ENCODE assay signal across 26 cellular contexts in genomic region chr11:113947989-113948388, GRCh38. TPM values are rescaled to one million over a fixed set of nuclear protein-coding genes. Genes with fewer than 3 reads are reported as not detected.
"Had no signal": no experiment of that assay in that cellular context is flagged by ENCODE, and none has a peak within 500 bp of the region (broad histone marks: within the 10 kb centered on the region; RNA-seq: fewer than 3 reads in every experiment).

No MANE protein-coding gene starts in this region.

- H2AFZ ChIP-seq: hepatocyte had no signal

- H3K27ac ChIP-seq: ascending aorta, brain microvascular endothelial cell, foreskin keratinocyte, hepatocyte, left lung, pancreas, stomach, transverse colon, uterus had no signal

- H3K27ac Mint-ChIP-seq: activated CD4-positive, alpha-beta memory T cell treated with anti-CD3 and anti-CD28 coated beads, Interleukin-2, amount 10 ng/mL, durations not matched to agents 7 days and 5 days; activated CD4-positive, alpha-beta T cell treated with anti-CD3 and anti-CD28 coated beads, Interleukin-2, amount 10 ng/mL, durations not matched to agents 24 days and 14 days; immature natural killer cell; natural killer cell treated with Interleukin-12 subunit alpha and Interleukin-12 subunit beta and Interleukin-15 and Interleukin-18, amount 100 ng/mL, for 72 hours; T-helper 1 cell treated with Interleukin-12 subunit alpha and Interleukin-12 subunit beta and Interleukin-4 antibody, amounts not matched to agents 30 μg/mL and 1 μg/mL, for 36 hours had no signal

- DNase-seq: activated CD4-positive, alpha-beta memory T cell treated with anti-CD3 and anti-CD28 coated beads, Interleukin-2, amount 10 ng/mL, durations not matched to agents 7 days and 5 days; activated CD4-positive, alpha-beta T cell treated with anti-CD3 and anti-CD28 coated beads, Interleukin-2, amount 10 ng/mL, durations not matched to agents 24 days and 14 days; activated gamma-delta T cell; brain microvascular endothelial cell; effector memory CD4-positive, alpha-beta T cell; foreskin keratinocyte; immature natural killer cell; left lung; midbrain; pancreas; right cardiac atrium; stimulated activated CD4-positive, alpha-beta T cell treated with anti-CD3 and anti-CD28 coated beads, Interleukin-4, amount 100 ng/mL, for 24 hours; stomach; T1000; transverse colon; uterus had no signal

- H3K4me3 Mint-ChIP-seq: activated CD4-positive, alpha-beta memory T cell treated with anti-CD3 and anti-CD28 coated beads, Interleukin-2, amount 10 ng/mL, durations not matched to agents 7 days and 5 days; activated CD4-positive, alpha-beta T cell treated with anti-CD3 and anti-CD28 coated beads, Interleukin-2, amount 10 ng/mL, durations not matched to agents 24 days and 14 days; central memory CD8-positive, alpha-beta T cell; immature natural killer cell; natural killer cell treated with Interleukin-12 subunit alpha and Interleukin-12 subunit beta and Interleukin-15 and Interleukin-18, amount 100 ng/mL, for 72 hours; T-helper 1 cell treated with Interleukin-12 subunit alpha and Interleukin-12 subunit beta and Interleukin-4 antibody, amounts not matched to agents 30 μg/mL and 1 μg/mL, for 36 hours had no signal

- H3K36me3 Mint-ChIP-seq: activated naive CD4-positive, alpha-beta T cell treated with anti-CD3 and anti-CD28 coated beads, Interleukin-2, amount 50 U/mL, for 72 hours; immature natural killer cell; natural killer cell treated with Interleukin-12 subunit alpha and Interleukin-12 subunit beta and Interleukin-15 and Interleukin-18, amount 100 ng/mL, for 72 hours had no signal

- H3K36me3 ChIP-seq: ascending aorta, brain microvascular endothelial cell, left lung, pancreas, stomach, transverse colon, uterus had no signal

- ATAC-seq: activated naive CD4-positive, alpha-beta T cell treated with anti-CD3 and anti-CD28 coated beads, Interleukin-2, amount 50 U/mL, for 72 hours; foreskin keratinocyte; left lung; natural killer cell treated with Interleukin-12 subunit alpha and Interleukin-12 subunit beta and Interleukin-15 and Interleukin-18, amount 100 ng/mL, for 72 hours; pancreas; right cardiac atrium had no signal

- H3K9me3 ChIP-seq: ascending aorta, left lung, pancreas, stomach, transverse colon, uterus had no signal

- H3K4me1 Mint-ChIP-seq: activated CD4-positive, alpha-beta memory T cell treated with anti-CD3 and anti-CD28 coated beads, Interleukin-2, amount 10 ng/mL, durations not matched to agents 7 days and 5 days; activated CD4-positive, alpha-beta T cell treated with anti-CD3 and anti-CD28 coated beads, Interleukin-2, amount 10 ng/mL, durations not matched to agents 24 days and 14 days; central memory CD8-positive, alpha-beta T cell; immature natural killer cell had no signal

- H3K9me3 Mint-ChIP-seq: activated CD4-positive, alpha-beta memory T cell treated with anti-CD3 and anti-CD28 coated beads, Interleukin-2, amount 10 ng/mL, durations not matched to agents 7 days and 5 days; activated CD4-positive, alpha-beta T cell treated with anti-CD3 and anti-CD28 coated beads, Interleukin-2, amount 10 ng/mL, durations not matched to agents 24 days and 14 days; activated naive CD4-positive, alpha-beta T cell treated with anti-CD3 and anti-CD28 coated beads, Interleukin-2, amount 50 U/mL, for 72 hours; central memory CD8-positive, alpha-beta T cell; immature natural killer cell; natural killer cell treated with Interleukin-12 subunit alpha and Interleukin-12 subunit beta and Interleukin-15 and Interleukin-18, amount 100 ng/mL, for 72 hours; T-helper 1 cell treated with Interleukin-12 subunit alpha and Interleukin-12 subunit beta and Interleukin-4 antibody, amounts not matched to agents 30 μg/mL and 1 μg/mL, for 36 hours had no signal

- H3K4me2 ChIP-seq: hepatocyte had no signal

- H3K4me1 ChIP-seq: ascending aorta, foreskin keratinocyte, pancreas, stomach, transverse colon, uterus had no signal

- H3K79me2 ChIP-seq: hepatocyte had no signal

- H3K4me3 ChIP-seq: ascending aorta, hepatocyte, left lung, pancreas, stomach, transverse colon, uterus had no signal

RNA-seq across cellular contexts. Expression of gene HTR3A, which starts 26.9 kb away (rescaled TPM):
- total RNA-seq: activated CD4-positive, alpha-beta memory T cell treated with anti-CD3 and anti-CD28 coated beads, Interleukin-2, amount 10 ng/mL, durations not matched to agents 7 days and 5 days; activated CD4-positive, alpha-beta T cell treated with anti-CD3 and anti-CD28 coated beads, Interleukin-2, amount 10 ng/mL, durations not matched to agents 24 days and 14 days; activated naive CD4-positive, alpha-beta T cell treated with anti-CD3 and anti-CD28 coated beads, Interleukin-2, amount 50 U/mL, for 72 hours; ascending aorta; dermis microvascular lymphatic vessel endothelial cell; foreskin keratinocyte; hepatocyte; lung microvascular endothelial cell; natural killer cell treated with Interleukin-12 subunit alpha and Interleukin-12 subunit beta and Interleukin-15 and Interleukin-18, amount 100 ng/mL, for 72 hours; pulmonary artery endothelial cell; right cardiac atrium had no signal

RNA-seq across cellular contexts. Expression of gene HTR3B, which starts 43.4 kb away (rescaled TPM):
- total RNA-seq: activated CD4-positive, alpha-beta memory T cell treated with anti-CD3 and anti-CD28 coated beads, Interleukin-2, amount 10 ng/mL, durations not matched to agents 7 days and 5 days; activated CD4-positive, alpha-beta T cell treated with anti-CD3 and anti-CD28 coated beads, Interleukin-2, amount 10 ng/mL, durations not matched to agents 24 days and 14 days; activated naive CD4-positive, alpha-beta T cell treated with anti-CD3 and anti-CD28 coated beads, Interleukin-2, amount 50 U/mL, for 72 hours; ascending aorta; dermis microvascular lymphatic vessel endothelial cell; foreskin keratinocyte; kidney epithelial cell; left lung; lung microvascular endothelial cell; natural killer cell treated with Interleukin-12 subunit alpha and Interleukin-12 subunit beta and Interleukin-15 and Interleukin-18, amount 100 ng/mL, for 72 hours; pancreas; pulmonary artery endothelial cell; right cardiac atrium; uterus had no signal
